19 cellular contexts compared by ENCODE assay signal in the genomic region with DNA sequence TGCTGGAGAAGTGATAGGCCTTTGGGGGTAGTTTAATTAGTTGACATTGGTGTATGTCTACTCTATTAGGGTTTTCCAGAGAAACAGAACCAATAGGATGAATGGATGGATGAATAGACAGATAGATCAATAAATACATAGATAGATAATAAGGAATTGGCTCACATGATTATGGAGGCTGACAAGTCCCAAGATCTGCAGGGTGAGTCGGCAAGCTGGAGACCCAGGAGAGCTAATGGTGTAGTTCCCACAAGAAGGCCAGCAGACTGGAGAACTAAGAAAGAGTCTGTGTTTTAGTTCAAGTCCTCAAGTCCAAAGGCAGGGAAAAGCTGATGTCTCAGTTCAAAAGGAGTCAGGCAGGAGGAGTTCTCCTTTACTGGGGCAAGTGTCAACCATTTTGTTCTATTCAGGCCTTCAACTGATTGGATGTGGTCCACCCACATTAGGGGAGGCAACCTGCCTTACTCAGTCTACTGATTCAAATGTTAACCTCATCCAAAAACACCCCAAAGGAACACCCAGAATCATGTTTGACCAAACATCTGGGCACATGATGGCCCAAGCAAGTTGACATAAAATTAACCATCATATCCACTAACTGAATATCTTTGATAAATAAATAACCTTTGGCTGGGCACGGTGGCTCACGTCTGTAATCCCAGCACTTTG. TPM values are rescaled to one million over a fixed set of nuclear protein-coding genes. Genes with fewer than 3 reads are reported as not detected.
DNase-seq lines count a peak whose midpoint lies in the region; ATAC-seq and TF ChIP-seq lines count a peak whose summit lies in the region.
"Had no signal": no experiment of that assay in that cellular context is flagged by ENCODE, and none has a peak within 500 bp of the region (broad histone marks: within the 10 kb centered on the region; RNA-seq: fewer than 3 reads in every experiment).

No MANE protein-coding gene starts in this region.

- CTCF ChIA-PET in OCI-LY7 (lab: Charles Lee; ENCODE audit: unreplicated experiment) = interaction anchor here (1.0 kb wide), 1 partner anchor 122 kb away, joined by 3 read pairs; no protein-coding TSS in a partner anchor

- no peaks in the 10 kb centered on the region for H3K27me3 ChIP-seq in cardiac muscle cell
- peaks cover 0 to 6% (median 0%) of the 10 kb centered on the region in 4 donors for H3K27me3 ChIP-seq in upper lobe of left lung
- H3K27me3 ChIP-seq: ascending aorta, esophagus squamous epithelium had no signal

- POLR2A ChIA-PET in OCI-LY7 (lab: Charles Lee) = interaction anchor here (0.6 kb wide), 1 partner anchor 33 kb away, joined by 3 read pairs; no protein-coding TSS in a partner anchor

- no peaks in the 10 kb centered on the region for H3K9me3 Mint-ChIP-seq in memory B cell
- H3K9me3 Mint-ChIP-seq: nephron had no signal

- peak overlapping the region; percentile 100 for H3K27ac Mint-ChIP-seq in memory B cell
- H3K27ac Mint-ChIP-seq: nephron had no signal

- no peak for ATAC-seq in Right ventricle myocardium inferior
- ATAC-seq in memory B cell (ENCODE audit: low read depth) = no peak
- no peak for ATAC-seq in upper lobe of left lung (ENCODE audit: low FRiP score in 2 of 2)
- no peak for ATAC-seq in GM19395 (IDR thresholded peaks at IDR 0.05; ENCODE audit: unreplicated experiment)
- ATAC-seq: sciatic nerve had no signal

- no peaks in the 10 kb centered on the region for H4K20me1 ChIP-seq in OCI-LY7 (ENCODE audit: insufficient read depth, low read length)

- H3K4me1 ChIP-seq in cardiac muscle cell (ENCODE audit: low read depth) (peaks cover 29% of the 10 kb centered on the region), OCI-LY7 (ENCODE audit: insufficient read depth, low read length, poor library complexity, severe bottlenecking) (peaks cover 41% of the 10 kb centered on the region), upper lobe of left lung (peaks cover 16 to 36% (median 29%) of the 10 kb centered on the region in 4 donors)

- intact Hi-C loops in Right ventricle myocardium inferior (cut with DNase I) (no loop called here), OCI-LY7 (cut with micrococcal nuclease; ENCODE audit: unreplicated experiment) (no loop called here)

- no peak for TF ChIP-seq POLR2A in upper lobe of left lung (IDR thresholded peaks at IDR 0.05)

- no peaks in the 10 kb centered on the region for H3K9me2 ChIP-seq in OCI-LY7 (ENCODE audit: insufficient read depth, low read length)

- no TSS peak for BruUV-seq in OCI-LY7 (replicated peaks; lab: Mats Ljungman, UMichigan)

- 93 to 95% methylated on average over 3 of the region's 3 CpGs for WGBS in upper lobe of left lung, 2 donors

- H3K27ac ChIP-seq in cardiac muscle cell (peak overlapping the region; percentile 46), OCI-LY7 (ENCODE audit: low read depth, low read length, poor library complexity, severe bottlenecking) (no peak overlapping the region), upper lobe of left lung (peak overlapping the region; percentile 86 to 99 (median 96))
- H3K27ac ChIP-seq: WERI-Rb-1 had no signal

- peak overlapping the region; percentile 76; the same call in 1 of the 2 replicates for H2AFZ ChIP-seq in OCI-LY7 (ENCODE audit: low read length)

- H3K36me3 ChIP-seq in cardiac muscle cell (no peaks in the 10 kb centered on the region), OCI-LY7 (ENCODE audit: insufficient read depth, low read length) (no peaks in the 10 kb centered on the region; the same call in 1 of the 2 replicates), upper lobe of left lung (no peaks in the 10 kb centered on the region)
- H3K36me3 ChIP-seq: ascending aorta, esophagus squamous epithelium, WERI-Rb-1 had no signal

- peaks cover 5% of the 10 kb centered on the region for H3K79me2 ChIP-seq in OCI-LY7 (ENCODE audit: insufficient read depth, low read depth, low read length)

- H3K4me3 ChIP-seq in cardiac muscle cell = no peak overlapping the region
- no peak overlapping the region for H3K4me3 ChIP-seq in OCI-LY7 (ENCODE audit: low read depth, low read length, poor library complexity, severe bottlenecking)
- no peak overlapping the region for H3K4me3 ChIP-seq in upper lobe of left lung
- H3K4me3 ChIP-seq: ascending aorta had no signal

- TF ChIP-seq EP300 in upper lobe of left lung (IDR thresholded peaks at IDR 0.05) = no peak

- H3K4me3 Mint-ChIP-seq in memory B cell = no peak overlapping the region
- H3K4me3 Mint-ChIP-seq: nephron had no signal

- no peak for DNase-seq in cardiac muscle cell (ENCODE audit: low read depth in 1 of 2, low spot score in 1 of 2)
- DNase-seq in Right ventricle myocardium inferior (ENCODE audit: missing footprints) = no peak
- DNase-seq in OCI-LY7 (ENCODE audit: low spot score) = no peak
- DNase-seq in memory B cell (ENCODE audit: low spot score in 2 of 2) = no peak
- DNase-seq in upper lobe of left lung = no peak
- DNase-seq in NCI-H69 (lab: John Stamatoyannopoulos, UW) = no peak
- no peak for DNase-seq in GM19240 (ENCODE audit: insufficient read length, low spot score)
- DNase-seq: cortex of kidney; esophagus squamous epithelium; hippocampal formation; left colon; NCI-H1694 treated with DMSO at 0.1 percent for 48 hours; stimulated activated CD4-positive, alpha-beta T cell treated with anti-CD3 and anti-CD28 coated beads, Interleukin-4, amount 100 ng/mL, for 24 hours; SW 1271; WERI-Rb-1 had no signal

- TF ChIP-seq CTCF in cardiac muscle cell (IDR thresholded peaks at IDR 0.05; ENCODE audit: low read depth, low read length) (no peak), OCI-LY7 (conservative IDR thresholded peaks at IDR 0.05; ENCODE audit: low read length) (no peak), upper lobe of left lung (IDR thresholded peaks at IDR 0.05) (no peak)

- H3K4me1 Mint-ChIP-seq in memory B cell = peaks cover 29% of the 10 kb centered on the region

- H3K27me3 Mint-ChIP-seq in memory B cell = no peaks in the 10 kb centered on the region

- H3K36me3 Mint-ChIP-seq in memory B cell = no peaks in the 10 kb centered on the region

- H3K4me2 ChIP-seq in OCI-LY7 (ENCODE audit: low read length) = no peak overlapping the region

- H3K9me3 ChIP-seq in cardiac muscle cell (ENCODE audit: low read depth) (no peaks in the 10 kb centered on the region), OCI-LY7 (ENCODE audit: low read length) (no peaks in the 10 kb centered on the region), upper lobe of left lung (no peaks in the 10 kb centered on the region)
- H3K9me3 ChIP-seq: ascending aorta, esophagus squamous epithelium had no signal

RNA-seq across cellular contexts. Expression of a gene that starts 4.5 kb away (rescaled TPM):
- total RNA-seq in cardiac muscle cell (16.1 and 21.1 TPM in 2 replicates), Right ventricle myocardium inferior (11.7 TPM), OCI-LY7 (2022) (25.0 and 25.4 TPM in 2 replicates), upper lobe of left lung (10 to 100 TPM; 12.1 to 27.8 (median 18.3) TPM)
- 17.6 and 28.3 TPM in 2 replicates for polyA plus RNA-seq in cardiac muscle cell
- 18.2 and 22.0 TPM in 2 replicates for total RNA-seq in OCI-LY7 (2014; rRNA removed; shearing (Covaris generic))

RNA-seq across cellular contexts. Expression of a gene that starts 58.9 kb away (rescaled TPM):
- total RNA-seq in cardiac muscle cell = 439 and 725 TPM in 2 replicates
- 837 and 907 TPM in 2 replicates for polyA plus RNA-seq in cardiac muscle cell
- 348 TPM for total RNA-seq in Right ventricle myocardium inferior
- 365 and 416 TPM in 2 replicates for total RNA-seq in OCI-LY7 (2014; rRNA removed; shearing (Covaris generic))
- 661 and 742 TPM in 2 replicates for total RNA-seq in OCI-LY7 (2022)
- 100 to 1,000 TPM; 148 to 453 (median 419) TPM for total RNA-seq in upper lobe of left lung
